ENCODE assay signal across 29 cellular contexts in genomic region chr5:80816590-80816989, GRCh38.
"Had no signal": no experiment of that assay in that cellular context is flagged by ENCODE, and none has a peak within 500 bp of the region (broad histone marks: within the 10 kb centered on the region; RNA-seq: fewer than 3 reads in every experiment).

No MANE protein-coding gene starts in this region.

- H3K79me2 ChIP-seq: hepatocyte had no signal

- H3K27me3 ChIP-seq: colonic mucosa, dorsolateral prefrontal cortex, esophagus muscularis mucosa, esophagus squamous epithelium, foreskin keratinocyte, gastrocnemius medialis, gastroesophageal sphincter, heart left ventricle, heart right ventricle, hepatocyte had no signal

- H3K9me3 ChIP-seq: colonic mucosa, esophagus muscularis mucosa, esophagus squamous epithelium, gastrocnemius medialis, gastroesophageal sphincter had no signal

- H3K4me1 Mint-ChIP-seq: endodermal cell had no signal

- H3K27ac ChIP-seq: colonic mucosa, coronary artery, dorsolateral prefrontal cortex, epithelial cell of prostate, esophagus muscularis mucosa, esophagus squamous epithelium, foreskin keratinocyte, gastrocnemius medialis, gastroesophageal sphincter, heart left ventricle, heart right ventricle, hepatocyte had no signal

- H3K4me3 ChIP-seq: colonic mucosa, coronary artery, dorsolateral prefrontal cortex, esophagus muscularis mucosa, esophagus squamous epithelium, gastrocnemius medialis, gastroesophageal sphincter, heart left ventricle, heart right ventricle, hepatocyte had no signal

- H3K9me3 Mint-ChIP-seq: dendritic cell treated with granulocyte-macrophage colony-stimulating factor and Interleukin-4, amounts not matched to agents 40 ng/mL and 50 ng/mL, for 4 days; effector memory CD8-positive, alpha-beta T cell; endodermal cell had no signal

- H3K4me2 ChIP-seq: hepatocyte had no signal

- H3K27me3 Mint-ChIP-seq: dendritic cell treated with granulocyte-macrophage colony-stimulating factor and Interleukin-4, amounts not matched to agents 40 ng/mL and 50 ng/mL, for 4 days; effector memory CD8-positive, alpha-beta T cell had no signal

- ATAC-seq: effector memory CD8-positive, alpha-beta T cell; esophagus mucosa; foreskin keratinocyte; gastrocnemius medialis; gastroesophageal sphincter; heart left ventricle; heart right ventricle had no signal

- DNase-seq: colonic mucosa; cortex of kidney; dermis blood vessel endothelial cell; dorsolateral prefrontal cortex; effector CD4-positive, alpha-beta T cell; effector CD8-positive, alpha-beta T cell; effector memory CD4-positive, alpha-beta T cell; effector memory CD8-positive, alpha-beta T cell; endodermal cell; erythroblast; esophagus squamous epithelium; foreskin fibroblast; foreskin keratinocyte; foreskin melanocyte; gastrocnemius medialis; glutamatergic neuron; head of caudate nucleus; heart left ventricle; heart right ventricle had no signal

- H3K4me3 Mint-ChIP-seq: dendritic cell treated with granulocyte-macrophage colony-stimulating factor and Interleukin-4, amounts not matched to agents 40 ng/mL and 50 ng/mL, for 4 days; effector memory CD8-positive, alpha-beta T cell; endodermal cell had no signal

- H2AFZ ChIP-seq: hepatocyte had no signal

- H3K27ac Mint-ChIP-seq: dendritic cell treated with granulocyte-macrophage colony-stimulating factor and Interleukin-4, amounts not matched to agents 40 ng/mL and 50 ng/mL, for 4 days; endodermal cell had no signal

- H3K4me1 ChIP-seq: colonic mucosa, esophagus muscularis mucosa, esophagus squamous epithelium, foreskin keratinocyte, gastrocnemius medialis, gastroesophageal sphincter, heart left ventricle, heart right ventricle had no signal

- FAIRE-seq: endometrium, endothelial cell of umbilical vein, frontal cortex had no signal

- H3K36me3 ChIP-seq: colonic mucosa had no signal
